22 cellular contexts compared by ENCODE assay signal in genomic region chr10:70726909-70727495, GRCh38. TPM values are rescaled to one million over a fixed set of nuclear protein-coding genes. Genes with fewer than 3 reads are reported as not detected.
A peak's percentile ranks its signal among the peaks of the same experiment; 100 is the strongest.
DNase-seq lines count a peak whose midpoint lies in the region; ATAC-seq and TF ChIP-seq lines count a peak whose summit lies in the region.
"Had no signal": no experiment of that assay in that cellular context is flagged by ENCODE, and none has a peak within 500 bp of the region (broad histone marks: within the 10 kb centered on the region; RNA-seq: fewer than 3 reads in every experiment).

No MANE protein-coding gene starts in this region.

- no peaks in the 10 kb centered on the region for H3K36me3 ChIP-seq in PC-9 (ENCODE audit: low read depth)
- peaks cover 5% of the 10 kb centered on the region; the same call in 1 of the 2 replicates for H3K36me3 ChIP-seq in SJCRH30
- H3K36me3 ChIP-seq: Peyer's patch had no signal

- H3K9me3 Mint-ChIP-seq in chondrocyte (ENCODE audit: low read depth), result no peaks in the 10 kb centered on the region
- H3K9me3 Mint-ChIP-seq: HFFc6 had no signal

- H3K36me3 Mint-ChIP-seq in chondrocyte (ENCODE audit: low read depth), result peaks cover 4% of the 10 kb centered on the region

- H3K79me2 ChIP-seq in PC-9 (ENCODE audit: low read depth), result no peaks in the 10 kb centered on the region

- no TSS peak for BruUV-seq in PC-9 (replicated peaks; lab: Mats Ljungman, UMichigan)

- no peak overlapping the region for H3K4me2 ChIP-seq in PC-9
- H3K4me2 ChIP-seq: A549, KMS-11 had no signal

- H2AFZ ChIP-seq in PC-9, result no peak overlapping the region

- H3K4me3 ChIP-seq in PC-9 (no peak overlapping the region), SJCRH30 (no peak overlapping the region)
- H3K4me3 ChIP-seq: A549, Peyer's patch had no signal

- no peak for ATAC-seq in GM18870 (IDR thresholded peaks at IDR 0.05; ENCODE audit: unreplicated experiment)
- ATAC-seq: A549 had no signal

- H3F3A ChIP-seq in PC-9 (ENCODE audit: insufficient read depth, low read depth), result peaks cover 16% of the 10 kb centered on the region

- H3K27me3 ChIP-seq in PC-9 (ENCODE audit: insufficient read depth, low read depth), result no peaks in the 10 kb centered on the region
- no peaks in the 10 kb centered on the region for H3K27me3 ChIP-seq in SJCRH30
- H3K27me3 ChIP-seq: Peyer's patch had no signal

- H3K27ac Mint-ChIP-seq in chondrocyte (ENCODE audit: unreplicated experiment), result no peak overlapping the region
- H3K27ac Mint-ChIP-seq: HFFc6 had no signal

- in situ Hi-C loops in G401 (cut with HindIII; ENCODE audit: low sequenced_read_pairs), result no loop called here

- H3K9me3 ChIP-seq in PC-9 (ENCODE audit: insufficient read depth, low read depth), result no peaks in the 10 kb centered on the region
- no peaks in the 10 kb centered on the region for H3K9me3 ChIP-seq in SJCRH30 (replicated peaks)
- H3K9me3 ChIP-seq: A549, Peyer's patch had no signal

- no peaks in the 10 kb centered on the region for H3K27me3 Mint-ChIP-seq in chondrocyte (ENCODE audit: low read depth)

- H3K4me3 Mint-ChIP-seq in chondrocyte (ENCODE audit: unreplicated experiment), result no peak overlapping the region
- H3K4me3 Mint-ChIP-seq: HFFc6 had no signal

- H3K9me2 ChIP-seq in PC-9 (ENCODE audit: insufficient read depth), result no peaks in the 10 kb centered on the region

- intact Hi-C loops in PC-9 (cut with micrococcal nuclease; ENCODE audit: unreplicated experiment), result no loop called here

- no peak for TF ChIP-seq CTCF in chondrocyte (IDR thresholded peaks at IDR 0.05)
- no peak for TF ChIP-seq CTCF in PC-9 (conservative IDR thresholded peaks at IDR 0.05)
- TF ChIP-seq CTCF in GM10266 (IDR thresholded peaks at IDR 0.05; ENCODE audit: control insufficient read depth, insufficient read depth, low read depth, missing control alignments), result no peak

- DNase-seq in G401 (ENCODE audit: low spot score) (peak; percentile 10), chondrocyte (ENCODE audit: low spot score) (peak; percentile 65), inferior parietal cortex (ENCODE audit: extremely low spot score) (peak; percentile 59), putamen (ENCODE audit: low spot score) (peak; percentile 75), PC-9 (no peak), GM10266 (ENCODE audit: extremely low spot score) (no peak), SJCRH30 (no peak)
- DNase-seq: DND-41, GF-D8, HFFc6, MM.1S, NCI-H1105 treated with DMSO at 0.1 percent for 48 hours, NCI-H1930, NCI-H2171 treated with DMSO at 0.1 percent for 48 hours, NCI-H82, Peyer's patch, SHP77 treated with DMSO at 0.1 percent for 48 hours had no signal

- POLR2A ChIA-PET in PC-9 (lab: Charles Lee; ENCODE audit: unreplicated experiment), result no interaction called here

- no peak overlapping the region for H3K27ac ChIP-seq in PC-9
- no peak overlapping the region for H3K27ac ChIP-seq in SJCRH30
- H3K27ac ChIP-seq: A549, KMS-11, Peyer's patch had no signal

- CTCF ChIA-PET in PC-9 (lab: Charles Lee), result no interaction called here

- no peaks in the 10 kb centered on the region for H4K20me1 ChIP-seq in PC-9 (ENCODE audit: insufficient read depth)

- H3K4me1 ChIP-seq in PC-9 (replicated peaks; ENCODE audit: insufficient read depth) (peaks cover 19% of the 10 kb centered on the region), SJCRH30 (no peaks in the 10 kb centered on the region; the same call in 1 of the 2 replicates)
- H3K4me1 ChIP-seq: Peyer's patch had no signal

- H3K4me1 Mint-ChIP-seq in chondrocyte (ENCODE audit: low read depth), result peaks cover 16% of the 10 kb centered on the region

RNA-seq across cellular contexts. Expression of gene ADAMTS14, which starts 54.7 kb away (rescaled TPM):
- total RNA-seq in G401 (2014; rRNA removed; shearing (Covaris generic)), result 0.03 TPM in 1 of 2 replicates, not detected in the other
- total RNA-seq in chondrocyte (7.7 to 9.2 TPM (median 8.7 TPM) in 3 replicates), PC-9 (2021) (1.9 and 2.7 TPM in 2 replicates)
- 6.4 and 7.6 TPM in 2 replicates for total RNA-seq in SJCRH30 (2014; rRNA removed; shearing (Covaris generic))

RNA-seq across cellular contexts. Expression of gene TBATA, which starts 58.2 kb away (rescaled TPM):
- total RNA-seq in G401 (2014; rRNA removed; shearing (Covaris generic)), result not detected in 2 replicates
- total RNA-seq in chondrocyte (not detected in 3 replicates), PC-9 (2021) (not detected in 2 replicates)
- not detected in 2 replicates for total RNA-seq in SJCRH30 (2014; rRNA removed; shearing (Covaris generic))
- total RNA-seq: H1, HFFc6, NCI-H460, Peyer's patch had no signal

Comparison
In these comparisons a context has a peak if more than half of its experiments do, and no peak if none do; other contexts are left out.
1. DNase-seq: peak in G401 (single experiment), chondrocyte (single experiment), inferior parietal cortex (single experiment) and putamen (single experiment); none in PC-9 (0 of 2), GM10266 (single experiment) and SJCRH30 (0 of 2).